Comparison of ENCODE assay signal across 10 cellular contexts in the genomic region with DNA sequence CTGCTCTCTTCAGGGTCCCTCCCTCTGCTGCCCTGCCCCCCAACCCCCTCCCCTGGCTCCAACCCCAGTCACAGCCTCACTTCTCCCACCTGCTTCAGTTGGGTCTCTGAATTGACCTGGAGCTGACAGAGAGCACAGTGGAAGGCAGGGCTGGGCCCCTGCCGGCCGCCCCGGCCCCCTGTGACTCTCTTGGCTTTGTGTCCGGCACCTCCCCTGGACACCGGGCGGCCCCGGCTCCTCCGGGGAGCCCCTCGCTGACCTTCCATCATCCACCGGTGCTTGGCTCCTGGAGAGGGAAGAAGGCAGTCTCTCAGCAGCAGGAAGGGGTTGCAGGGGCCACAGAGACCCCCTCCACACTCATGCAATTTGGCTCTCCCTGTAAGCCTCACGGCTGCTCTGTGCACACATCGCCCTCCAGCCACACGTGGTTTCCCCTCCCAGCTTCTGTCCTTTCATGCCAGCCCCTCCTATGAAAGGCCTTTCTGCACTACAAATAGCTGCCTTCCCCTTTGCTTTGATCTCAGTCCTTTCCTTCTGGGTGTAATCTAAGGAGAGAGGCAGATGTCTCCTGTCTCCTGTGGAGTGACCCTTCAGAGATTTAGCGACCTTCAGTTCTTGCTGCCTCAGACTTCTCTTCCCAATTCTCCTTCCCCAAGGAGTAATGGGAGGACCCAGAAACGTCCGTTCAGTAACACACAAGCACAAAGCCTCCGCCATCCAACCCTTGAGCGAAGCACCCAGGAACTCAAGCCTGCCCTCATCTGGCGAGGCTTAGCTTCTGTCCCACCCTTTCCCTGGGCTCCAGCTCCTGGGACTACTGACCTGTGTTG. TPM values are rescaled to one million over a fixed set of nuclear protein-coding genes. Genes with fewer than 3 reads are reported as not detected.
DNase-seq lines count a peak whose midpoint lies in the region; ATAC-seq and TF ChIP-seq lines count a peak whose summit lies in the region.
"Had no signal": no experiment of that assay in that cellular context is flagged by ENCODE, and none has a peak within 500 bp of the region (broad histone marks: within the 10 kb centered on the region; RNA-seq: fewer than 3 reads in every experiment).

No MANE protein-coding gene starts in this region.

- no peaks in the 10 kb centered on the region for H3K27me3 ChIP-seq in MM.1S (replicated peaks; ENCODE audit: insufficient read depth, low read length)
- no peaks in the 10 kb centered on the region for H3K27me3 ChIP-seq in neural progenitor cell
- H3K27me3 ChIP-seq in breast epithelium, result no peaks in the 10 kb centered on the region

- no peaks in the 10 kb centered on the region for H3K9me3 Mint-ChIP-seq in chondrocyte (ENCODE audit: low read depth)
- no peaks in the 10 kb centered on the region for H3K9me3 Mint-ChIP-seq in neural progenitor cell

- H3K4me1 Mint-ChIP-seq in chondrocyte (ENCODE audit: low read depth) (peaks cover 18% of the 10 kb centered on the region), neural progenitor cell (peaks cover 57% of the 10 kb centered on the region)

- H3K9ac ChIP-seq in ES-I3 (ENCODE audit: low read depth, low read length), result peak overlapping the region; percentile 43; the same call in 1 of the 2 replicates
- no peak overlapping the region for H3K9ac ChIP-seq in MM.1S (ENCODE audit: low read length)
- H3K9ac ChIP-seq in neural progenitor cell, result no peak overlapping the region

- H3F3A ChIP-seq in MM.1S (ENCODE audit: insufficient read depth, low read length), result peaks cover 15% of the 10 kb centered on the region
- H3F3A ChIP-seq in neural progenitor cell (ENCODE audit: low read depth), result peaks cover 49% of the 10 kb centered on the region

- TF ChIP-seq POLR2A in breast epithelium (IDR thresholded peaks at IDR 0.05), result no peak

- H3K4me3 ChIP-seq in MM.1S (ENCODE audit: low read length) (no peak overlapping the region), neural progenitor cell (peak overlapping the region; percentile 19), breast epithelium (no peak overlapping the region)
- H3K4me3 ChIP-seq: coronary artery had no signal

- H3K36me3 Mint-ChIP-seq in chondrocyte (ENCODE audit: low read depth) (no peaks in the 10 kb centered on the region), neural progenitor cell (no peaks in the 10 kb centered on the region)

- no peak for DNase-seq in MM.1S
- no peak for DNase-seq in chondrocyte (ENCODE audit: low spot score)
- DNase-seq in neural progenitor cell (ENCODE audit: low spot score), result peak; percentile 71
- DNase-seq in middle frontal gyrus (ENCODE audit: extremely low spot score, low spot score), result no peak
- no peak for DNase-seq in breast epithelium (ENCODE audit: low spot score in 2 of 2)
- DNase-seq in COR-L47 (lab: John Stamatoyannopoulos, UW), result no peak
- DNase-seq: KBM-7 had no signal

- intact Hi-C loops in breast epithelium (cut with DNase I; ENCODE audit: low total_unique reads), result loop anchor here (5.0 to 10.0 kb wide), 2 partner anchors 63 to 84 kb away; partner anchors contain the start of genes CNP and DHX58

- H3K27me3 Mint-ChIP-seq in chondrocyte (ENCODE audit: low read depth), result peaks cover 3% of the 10 kb centered on the region
- peaks cover 11% of the 10 kb centered on the region for H3K27me3 Mint-ChIP-seq in neural progenitor cell (ENCODE audit: insufficient read depth, low read depth)

- TF ChIP-seq CTCF in MM.1S (IDR thresholded peaks at IDR 0.05; ENCODE audit: low read length) (peak; percentile 14; the same call in 1 of the 2 replicates), chondrocyte (IDR thresholded peaks at IDR 0.05) (peak; percentile 34), neural progenitor cell (IDR thresholded peaks at IDR 0.05) (peak; percentile 47), breast epithelium (IDR thresholded peaks at IDR 0.05) (no peak)

- H3K36me3 ChIP-seq in ES-I3 (ENCODE audit: insufficient read depth, low read length) (peaks cover 13% of the 10 kb centered on the region), MM.1S (replicated peaks; ENCODE audit: insufficient read depth, low read length) (no peaks in the 10 kb centered on the region), neural progenitor cell (no peaks in the 10 kb centered on the region), breast epithelium (no peaks in the 10 kb centered on the region)

- H3K79me2 ChIP-seq in MM.1S (ENCODE audit: low read length) (no peaks in the 10 kb centered on the region), neural progenitor cell (ENCODE audit: low read depth) (no peaks in the 10 kb centered on the region)

- H2AFZ ChIP-seq in MM.1S (ENCODE audit: low read length) (no peak overlapping the region), neural progenitor cell (replicated peaks) (peak overlapping the region; percentile 40)

- H3K27ac Mint-ChIP-seq in chondrocyte (ENCODE audit: unreplicated experiment) (no peak overlapping the region), neural progenitor cell (peak overlapping the region; percentile 99)

- no peak for ATAC-seq in SK-N-SH treated with all-trans-retinoic acid at 6 μM for 48 hours

- no peaks in the 10 kb centered on the region for H3K9me2 ChIP-seq in MM.1S (replicated peaks; ENCODE audit: insufficient read depth, low read length)

- H3K27ac ChIP-seq in MM.1S (ENCODE audit: low read length) (no peak overlapping the region), neural progenitor cell (peak overlapping the region; percentile 28), breast epithelium (no peak overlapping the region)
- H3K27ac ChIP-seq: coronary artery had no signal

- H3K9me3 ChIP-seq in ES-I3 (ENCODE audit: control insufficient read depth, insufficient read depth, low read length) (no peaks in the 10 kb centered on the region), MM.1S (replicated peaks; ENCODE audit: insufficient read depth, low read length) (no peaks in the 10 kb centered on the region), neural progenitor cell (ENCODE audit: low read depth) (no peaks in the 10 kb centered on the region), breast epithelium (no peaks in the 10 kb centered on the region)

- no peak overlapping the region for H3K4me2 ChIP-seq in MM.1S (ENCODE audit: low read depth, low read length)
- peak overlapping the region; percentile 71 for H3K4me2 ChIP-seq in neural progenitor cell

- H3K4me1 ChIP-seq in ES-I3 (ENCODE audit: insufficient read depth, low read length) (peaks cover 29% of the 10 kb centered on the region; the same call in 1 of the 2 replicates), MM.1S (ENCODE audit: low read length) (peaks cover 21% of the 10 kb centered on the region), neural progenitor cell (peaks cover 27% of the 10 kb centered on the region), breast epithelium (peaks cover 3 to 7% of the 10 kb centered on the region in 2 donors)

- H4K20me1 ChIP-seq in MM.1S (ENCODE audit: insufficient read depth, low read length), result no peaks in the 10 kb centered on the region
- H4K20me1 ChIP-seq in neural progenitor cell (ENCODE audit: low read depth), result no peaks in the 10 kb centered on the region

- H3K4me3 Mint-ChIP-seq in chondrocyte (ENCODE audit: unreplicated experiment) (no peak overlapping the region), neural progenitor cell (peak overlapping the region; percentile 72)

TF ChIP-seq in SK-N-SH treated with all-trans-retinoic acid at 6 μM for 48 hours, 23 proteins besides CTCF, POLR2A, EP300 and RAD21:
- TF ChIP-seq PPARA (CRISPR knock-in tag; IDR thresholded peaks at IDR 0.05; ENCODE audit: borderline replicate concordance), result no peak
- no peak for TF ChIP-seq ZFP3 (CRISPR knock-in tag; IDR thresholded peaks at IDR 0.05)
- no peak for TF ChIP-seq ZNF8 (CRISPR knock-in tag; IDR thresholded peaks at IDR 0.05)
- TF ChIP-seq ESRRG (CRISPR knock-in tag; IDR thresholded peaks at IDR 0.05), result no peak
- no peak for TF ChIP-seq OSR1 (CRISPR knock-in tag; IDR thresholded peaks at IDR 0.05)
- no peak for TF ChIP-seq RARB (CRISPR knock-in tag; IDR thresholded peaks at IDR 0.05)
- TF ChIP-seq SNAI2 (CRISPR knock-in tag; IDR thresholded peaks at IDR 0.05), result no peak
- TF ChIP-seq GLIS3 (CRISPR knock-in tag; IDR thresholded peaks at IDR 0.05), result no peak

RNA-seq across cellular contexts. Expression of gene NKIRAS2, which starts 8.3 kb away (rescaled TPM):
- total RNA-seq in chondrocyte, result 54.7 to 57.0 TPM (median 56.9 TPM) in 3 replicates
- total RNA-seq in neural progenitor cell (ENCODE audit: low replicate concordance), result 23.7 and 50.1 TPM in 2 replicates
- 10 to 100 TPM; 21.6 to 33.8 (median 22.5) TPM for total RNA-seq in breast epithelium

RNA-seq across cellular contexts. Expression of gene DNAJC7, which starts 10.9 kb away (rescaled TPM):
- total RNA-seq in chondrocyte (51.1 to 61.0 TPM (median 51.2 TPM) in 3 replicates), neural progenitor cell (ENCODE audit: low replicate concordance) (80.7 and 92.5 TPM in 2 replicates), breast epithelium (10 to 100 TPM; 69.7 to 73.7 (median 70.4) TPM)

RNA-seq across cellular contexts. Expression of gene C17orf113, which starts 22.2 kb away (rescaled TPM):
- total RNA-seq in chondrocyte (0.24 to 0.77 TPM (median 0.62 TPM) in 3 replicates), neural progenitor cell (ENCODE audit: low replicate concordance) (2.2 and 5.5 TPM in 2 replicates), breast epithelium (1 to 10 TPM; 1.3 to 4.0 (median 2.3) TPM)

Comparison
In these comparisons a context has a peak if more than half of its experiments do, and no peak if none do; other contexts are left out.
1. CTCF ChIP-seq: peak in MM.1S (single experiment), chondrocyte (single experiment) and neural progenitor cell (single experiment); none in breast epithelium (0 of 3).